ENCODE assay signal across 8 cellular contexts in the genomic region with DNA sequence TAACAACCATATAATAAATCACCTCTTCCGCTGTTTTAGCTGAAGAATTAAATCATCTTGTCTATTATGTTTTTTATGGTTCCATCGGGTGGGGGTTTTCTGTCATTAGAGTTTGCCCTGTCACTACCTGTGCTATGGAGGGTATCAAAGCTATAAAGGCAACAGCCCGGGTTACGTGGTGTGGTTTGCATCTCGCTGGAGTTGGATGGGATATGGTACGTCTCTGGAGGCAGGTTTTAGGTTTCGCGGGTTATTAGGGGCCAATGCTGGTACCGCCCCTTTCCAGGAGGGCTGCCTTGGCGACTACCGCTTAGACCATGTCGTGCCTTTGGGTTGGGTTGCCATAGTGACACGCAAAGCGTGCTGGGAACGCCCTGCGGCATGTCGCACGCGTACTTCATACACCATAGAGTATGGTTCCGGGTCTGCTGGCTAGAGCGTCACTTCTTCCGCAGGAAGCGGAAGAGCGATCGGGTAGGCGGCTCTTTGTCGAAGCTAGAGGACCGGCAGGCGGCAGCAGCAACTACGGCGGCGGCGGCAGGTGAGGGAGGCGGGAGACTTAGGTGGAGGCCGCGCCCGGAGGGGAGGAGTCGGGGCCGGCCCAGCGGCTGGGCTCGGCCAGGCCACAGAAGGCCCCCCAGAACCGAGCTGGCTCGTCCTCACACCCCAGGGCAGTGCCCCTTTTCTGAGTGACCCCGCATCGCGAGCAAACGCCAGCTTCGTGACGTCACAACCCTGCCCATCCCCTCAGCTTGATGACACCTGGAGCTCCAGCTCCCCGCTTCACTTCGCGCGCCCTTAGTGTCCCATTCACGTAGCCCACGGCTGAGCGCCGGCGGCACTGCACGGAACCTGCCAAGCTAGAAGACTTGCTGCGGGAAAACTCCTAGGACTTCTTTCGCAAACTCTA. TPM values are rescaled to one million over a fixed set of nuclear protein-coding genes. Genes with fewer than 3 reads are reported as not detected.
DNase-seq lines count a peak whose midpoint lies in the region; ATAC-seq and TF ChIP-seq lines count a peak whose summit lies in the region.

A gene with protein sequence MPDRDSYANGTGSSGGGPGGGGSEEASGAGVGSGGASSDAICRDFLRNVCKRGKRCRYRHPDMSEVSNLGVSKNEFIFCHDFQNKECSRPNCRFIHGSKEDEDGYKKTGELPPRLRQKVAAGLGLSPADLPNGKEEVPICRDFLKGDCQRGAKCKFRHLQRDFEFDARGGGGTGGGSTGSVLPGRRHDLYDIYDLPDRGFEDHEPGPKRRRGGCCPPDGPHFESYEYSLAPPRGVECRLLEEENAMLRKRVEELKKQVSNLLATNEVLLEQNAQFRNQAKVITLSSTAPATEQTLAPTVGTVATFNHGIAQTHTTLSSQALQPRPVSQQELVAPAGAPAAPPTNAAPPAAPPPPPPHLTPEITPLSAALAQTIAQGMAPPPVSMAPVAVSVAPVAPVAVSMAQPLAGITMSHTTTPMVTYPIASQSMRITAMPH (plus strand): TSS at position 489 of the 910 bp plus-strand sequence. CDS start 2,297 bp downstream, outside the sequence.

- DNase-seq in CD8-positive, alpha-beta T cell = peak; percentile 91 to 98 (median 96)
- peak; percentile 99 for DNase-seq in HK-2 (ENCODE audit: unreplicated experiment)
- peak; percentile 98 for DNase-seq in NCI-H82 treated with DMSO at 0.1 percent for 48 hours (lab: John Stamatoyannopoulos, UW; ENCODE audit: unreplicated experiment)
- DNase-seq in activated CD8-positive, alpha-beta T cell treated with anti-CD3 and anti-CD28 coated beads for 36 hours = peak; percentile 99
- peak; percentile 97 for DNase-seq in effector CD4-positive, alpha-beta T cell
- peak; percentile 99 for DNase-seq in lung (ENCODE audit: low spot score)
- DNase-seq in stimulated activated CD4-positive, alpha-beta T cell treated with anti-CD3 and anti-CD28 coated beads, TNF-alpha, amount 100 ng/mL, for 4 hours (ENCODE audit: low read depth in 3 of 3) = peak; percentile 85 to 96 (median 93)

- 1% methylated on average over 60 to 61 of the region's 61 CpGs for WGBS in lung, 2 donors

- POLR2A ChIA-PET in CD8-positive, alpha-beta T cell (lab: Charles Lee) = interaction anchor here (0.6 to 5.7 kb wide), 29 partner anchors 9 to 570 kb away, joined by 3 to 135 read pairs (median 4); a partner anchor contains a TSS
- POLR2A ChIA-PET in activated CD8-positive, alpha-beta T cell treated with anti-CD3 and anti-CD28 coated beads for 36 hours (lab: Charles Lee) = interaction anchor here (0.6 to 5.9 kb wide), 34 partner anchors 10 to 1838 kb away, joined by 3 to 162 read pairs (median 5); a partner anchor contains a TSS

- H3K4me1 ChIP-seq in CD8-positive, alpha-beta T cell (ENCODE audit: insufficient read depth, low read length) = peaks cover 30% of the 10 kb centered on the region
- peaks cover 0 to 8% of the 10 kb centered on the region in 2 donors for H3K4me1 ChIP-seq in lung (ENCODE audit: control insufficient read depth in 2 of 2, insufficient read depth in 2 of 2, low read length in 2 of 2)

- peak within 1 kb of the TSS; percentile 86 for H3K4me3 ChIP-seq in CD8-positive, alpha-beta T cell (ENCODE audit: low read depth, low read length)
- H3K4me3 ChIP-seq in lung = peak within 1 kb of the TSS; percentile 77

- peaks cover 38% of the 10 kb centered on the region for H3K4me1 Mint-ChIP-seq in CD8-positive, alpha-beta T cell (ENCODE audit: low read depth)
- H3K4me1 Mint-ChIP-seq in activated CD8-positive, alpha-beta T cell treated with anti-CD3 and anti-CD28 coated beads for 36 hours (ENCODE audit: low read depth) = peaks cover 23% of the 10 kb centered on the region

- peaks cover 54% of the 10 kb centered on the region for H3K36me3 Mint-ChIP-seq in CD8-positive, alpha-beta T cell
- peaks cover 47% of the 10 kb centered on the region for H3K36me3 Mint-ChIP-seq in activated CD8-positive, alpha-beta T cell treated with anti-CD3 and anti-CD28 coated beads for 36 hours (ENCODE audit: low read depth)

- H3K27me3 ChIP-seq in CD8-positive, alpha-beta T cell (ENCODE audit: insufficient read depth, low read length) = no peaks in the 10 kb centered on the region
- no peaks in the 10 kb centered on the region for H3K27me3 ChIP-seq in lung (ENCODE audit: control insufficient read depth, insufficient read depth)

- TF ChIP-seq CTCF in CD8-positive, alpha-beta T cell (IDR thresholded peaks at IDR 0.05) = peak; percentile 33
- TF ChIP-seq CTCF in activated CD8-positive, alpha-beta T cell treated with anti-CD3 and anti-CD28 coated beads for 36 hours (IDR thresholded peaks at IDR 0.05) = no peak
- TF ChIP-seq CTCF in lung (IDR thresholded peaks at IDR 0.05; ENCODE audit: control extremely low read depth, extremely low read depth) = peak; percentile 65

- peak; percentile 70 for ATAC-seq in CD8-positive, alpha-beta T cell
- ATAC-seq in GM19452 (IDR thresholded peaks at IDR 0.05; ENCODE audit: unreplicated experiment) (peak; percentile 77), lung (ENCODE audit: insufficient read depth, low FRiP score) (peak; percentile 83)
- ATAC-seq in activated CD8-positive, alpha-beta T cell treated with anti-CD3 and anti-CD28 coated beads for 36 hours = peak; percentile 86

- peak within 1 kb of the TSS; percentile 95 for H3K27ac ChIP-seq in CD8-positive, alpha-beta T cell (ENCODE audit: low read depth, low read length)
- H3K27ac ChIP-seq in lung (ENCODE audit: low read depth in 1 of 2, low read length in 1 of 2) = peak within 1 kb of the TSS; percentile 91 to 99

- intact Hi-C loops in CD8-positive, alpha-beta T cell (cut with DNase I, micrococcal nuclease) = loop anchor here (1.0 to 5.0 kb wide), 22 partner anchors 9 to 609 kb away; a partner anchor contains a TSS
- intact Hi-C loops in activated CD8-positive, alpha-beta T cell treated with anti-CD3 and anti-CD28 coated beads for 36 hours (cut with micrococcal nuclease) = loop anchor here (2.0 to 5.0 kb wide), 4 partner anchors 34 to 105 kb away; a partner anchor contains a TSS

- no peaks in the 10 kb centered on the region for H3K9me3 Mint-ChIP-seq in CD8-positive, alpha-beta T cell
- no peaks in the 10 kb centered on the region for H3K9me3 Mint-ChIP-seq in activated CD8-positive, alpha-beta T cell treated with anti-CD3 and anti-CD28 coated beads for 36 hours

- H3K27ac Mint-ChIP-seq in CD8-positive, alpha-beta T cell = peak within 1 kb of the TSS; percentile 99
- H3K27ac Mint-ChIP-seq in activated CD8-positive, alpha-beta T cell treated with anti-CD3 and anti-CD28 coated beads for 36 hours = peak within 1 kb of the TSS; percentile 100

- H3K27me3 Mint-ChIP-seq in CD8-positive, alpha-beta T cell (ENCODE audit: low read depth) = no peaks in the 10 kb centered on the region
- H3K27me3 Mint-ChIP-seq in activated CD8-positive, alpha-beta T cell treated with anti-CD3 and anti-CD28 coated beads for 36 hours = no peaks in the 10 kb centered on the region

- H3K9me3 ChIP-seq in CD8-positive, alpha-beta T cell (ENCODE audit: low read length) = no peaks in the 10 kb centered on the region
- H3K9me3 ChIP-seq in lung (ENCODE audit: control insufficient read depth in 2 of 2, insufficient read depth in 1 of 2, low read length in 1 of 2) = no peaks in the 10 kb centered on the region

- CTCF ChIA-PET in CD8-positive, alpha-beta T cell (lab: Charles Lee) = interaction anchor here (0.7 to 7.3 kb wide), 36 partner anchors 11 to 429 kb away, joined by 3 to 91 read pairs (median 6); a partner anchor contains a TSS
- CTCF ChIA-PET in activated CD8-positive, alpha-beta T cell treated with anti-CD3 and anti-CD28 coated beads for 36 hours (lab: Charles Lee) = interaction anchor here (0.7 to 5.3 kb wide), 30 partner anchors 10 to 473 kb away, joined by 3 to 91 read pairs (median 6); a partner anchor contains a TSS

- peaks cover 4% of the 10 kb centered on the region for H3K36me3 ChIP-seq in CD8-positive, alpha-beta T cell (ENCODE audit: insufficient read depth, low read length)
- peaks cover 5 to 19% of the 10 kb centered on the region in 2 donors for H3K36me3 ChIP-seq in lung (ENCODE audit: control insufficient read depth in 2 of 2, insufficient read depth in 2 of 2, low read length in 2 of 2)

- peak within 1 kb of the TSS; percentile 98 for H3K4me3 Mint-ChIP-seq in CD8-positive, alpha-beta T cell
- H3K4me3 Mint-ChIP-seq in activated CD8-positive, alpha-beta T cell treated with anti-CD3 and anti-CD28 coated beads for 36 hours = peak within 1 kb of the TSS; percentile 89

RNA-seq across cellular contexts. Expression of the gene that starts here (rescaled TPM):
- 1 to 10 TPM; 9.0 TPM for total RNA-seq in CD8-positive, alpha-beta T cell
- total RNA-seq in activated CD8-positive, alpha-beta T cell treated with anti-CD3 and anti-CD28 coated beads for 36 hours = 1 to 10 TPM; 6.8 to 7.2 TPM
- 1 to 10 TPM; 2.5 to 7.9 TPM for total RNA-seq in lung
- 1 to 10 TPM; 3.1 to 3.5 TPM for polyA plus RNA-seq in lung

Comparison
In these comparisons a context has a peak if more than half of its experiments do, and no peak if none do; other contexts are left out.
1. Peak in every context shown above with its lines: DNase-seq, ATAC-seq, H3K4me3 ChIP-seq and H3K27ac ChIP-seq.